In genomic region chr19:7870571-7871279, GRCh38 we compare ENCODE assay signal across 8 cellular contexts. TPM values are rescaled to one million over a fixed set of nuclear protein-coding genes. Genes with fewer than 3 reads are reported as not detected.
A peak's percentile ranks its signal among the peaks of the same experiment; 100 is the strongest.
DNase-seq lines count a peak whose midpoint lies in the region; ATAC-seq and TF ChIP-seq lines count a peak whose summit lies in the region.

No MANE protein-coding gene starts in this region.

- no peaks in the 10 kb centered on the region for H3K79me2 ChIP-seq in GM23338 (replicated peaks; ENCODE audit: insufficient read depth)
- H3K79me2 ChIP-seq in PC-3 (ENCODE audit: low read length): no peaks in the 10 kb centered on the region

- intact Hi-C loops in PC-3 (cut with micrococcal nuclease): no loop called here
- intact Hi-C loops in activated naive CD4-positive, alpha-beta T cell treated with anti-CD3 and anti-CD28 coated beads for 36 hours (cut with micrococcal nuclease): loop anchor here (1.0 kb wide), 1 partner anchor 8 kb away; no protein-coding TSS in a partner anchor

- no peak overlapping the region for H2AFZ ChIP-seq in GM23338
- H2AFZ ChIP-seq in PC-3 (ENCODE audit: low read length): peak overlapping the region; percentile 65; the same call in 1 of the 2 replicates

- DNase-seq in GM23338 (ENCODE audit: low spot score): peak; percentile 96
- DNase-seq in PC-3: peak; percentile 97
- DNase-seq in activated naive CD4-positive, alpha-beta T cell treated with anti-CD3 and anti-CD28 coated beads for 36 hours: peak; percentile 71
- DNase-seq in stimulated activated naive CD8-positive, alpha-beta T cell treated with anti-CD3 and anti-CD28 coated beads, Interleukin-15, amount 100 ng/mL, for 72 hours: peak; percentile 71 to 76

- peaks cover 18% of the 10 kb centered on the region for H3K4me1 Mint-ChIP-seq in GM23338
- peaks cover 36% of the 10 kb centered on the region for H3K4me1 Mint-ChIP-seq in activated naive CD4-positive, alpha-beta T cell treated with anti-CD3 and anti-CD28 coated beads for 36 hours (ENCODE audit: low read depth)
- H3K4me1 Mint-ChIP-seq in stimulated activated naive CD8-positive, alpha-beta T cell treated with anti-CD3 and anti-CD28 coated beads, Interleukin-15, amount 100 ng/mL, for 72 hours: peaks cover 61% of the 10 kb centered on the region

- H3K36me3 Mint-ChIP-seq in GM23338 (ENCODE audit: low read depth): peaks cover 5% of the 10 kb centered on the region; the same call in 2 of the 3 replicates
- H3K36me3 Mint-ChIP-seq in activated naive CD4-positive, alpha-beta T cell treated with anti-CD3 and anti-CD28 coated beads for 36 hours (ENCODE audit: low read depth): no peaks in the 10 kb centered on the region

- H3K9ac ChIP-seq in BLaER1 (no peak overlapping the region), PC-3 (ENCODE audit: low read length) (no peak overlapping the region), iPS-15b (ENCODE audit: low read depth, low read length) (no peak overlapping the region)

- H3K9me3 ChIP-seq in BLaER1 (no peaks in the 10 kb centered on the region), PC-3 (ENCODE audit: low read length) (no peaks in the 10 kb centered on the region), iPS-15b (ENCODE audit: control insufficient read depth, insufficient read depth, low read length) (no peaks in the 10 kb centered on the region)

- CTCF ChIA-PET in PC-3 (lab: Charles Lee): no interaction called here
- CTCF ChIA-PET in activated naive CD4-positive, alpha-beta T cell treated with anti-CD3 and anti-CD28 coated beads for 36 hours (lab: Charles Lee): no interaction called here

- peak overlapping the region; percentile 94 for H3K27ac Mint-ChIP-seq in GM23338
- H3K27ac Mint-ChIP-seq in activated naive CD4-positive, alpha-beta T cell treated with anti-CD3 and anti-CD28 coated beads for 36 hours: no peak overlapping the region
- no peak overlapping the region for H3K27ac Mint-ChIP-seq in stimulated activated naive CD8-positive, alpha-beta T cell treated with anti-CD3 and anti-CD28 coated beads, Interleukin-15, amount 100 ng/mL, for 72 hours

- POLR2A ChIA-PET in PC-3 (lab: Charles Lee; ENCODE audit: unreplicated experiment): no interaction called here

- ATAC-seq in GM23338: peak; percentile 1
- ATAC-seq in PC-3: peak; percentile 4
- no peak for ATAC-seq in stimulated activated naive CD8-positive, alpha-beta T cell treated with anti-CD3 and anti-CD28 coated beads, Interleukin-15, amount 100 ng/mL, for 72 hours
- no peak for ATAC-seq in HG02970 (IDR thresholded peaks at IDR 0.05; ENCODE audit: low FRiP score, unreplicated experiment)
- ATAC-seq in HG03442 (IDR thresholded peaks at IDR 0.05; ENCODE audit: unreplicated experiment): no peak

- H3K4me1 ChIP-seq in BLaER1: peaks cover 69% of the 10 kb centered on the region
- peaks cover 21% of the 10 kb centered on the region; the same call in 1 of the 2 replicates for H3K4me1 ChIP-seq in GM23338 (ENCODE audit: insufficient read depth)
- peaks cover 24% of the 10 kb centered on the region for H3K4me1 ChIP-seq in PC-3 (ENCODE audit: insufficient read depth, low read length)
- H3K4me1 ChIP-seq in iPS-15b (ENCODE audit: control insufficient read depth, insufficient read depth, low read length): peaks cover 6% of the 10 kb centered on the region

- H3K27ac ChIP-seq in BLaER1 (no peak overlapping the region), GM23338 (ENCODE audit: low read depth) (peak overlapping the region; percentile 92), PC-3 (ENCODE audit: low read length) (peak overlapping the region; percentile 16)

- H3K9me3 Mint-ChIP-seq in GM23338: no peaks in the 10 kb centered on the region
- no peaks in the 10 kb centered on the region for H3K9me3 Mint-ChIP-seq in activated naive CD4-positive, alpha-beta T cell treated with anti-CD3 and anti-CD28 coated beads for 36 hours
- no peaks in the 10 kb centered on the region for H3K9me3 Mint-ChIP-seq in stimulated activated naive CD8-positive, alpha-beta T cell treated with anti-CD3 and anti-CD28 coated beads, Interleukin-15, amount 100 ng/mL, for 72 hours

- H3K9me2 ChIP-seq in GM23338 (ENCODE audit: insufficient read depth): no peaks in the 10 kb centered on the region
- no peaks in the 10 kb centered on the region for H3K9me2 ChIP-seq in PC-3 (replicated peaks; ENCODE audit: low read length)

- TF ChIP-seq CTCF in GM23338 (conservative IDR thresholded peaks at IDR 0.05; ENCODE audit: low read depth in 2 of 2) (no peak), PC-3 (conservative IDR thresholded peaks at IDR 0.05; ENCODE audit: low read depth, low read length) (no peak)

- peak overlapping the region; percentile 54; the same call in 2 of the 3 replicates for H3K4me3 Mint-ChIP-seq in GM23338
- no peak overlapping the region for H3K4me3 Mint-ChIP-seq in activated naive CD4-positive, alpha-beta T cell treated with anti-CD3 and anti-CD28 coated beads for 36 hours
- peak overlapping the region; percentile 65 to 77 for H3K4me3 Mint-ChIP-seq in stimulated activated naive CD8-positive, alpha-beta T cell treated with anti-CD3 and anti-CD28 coated beads, Interleukin-15, amount 100 ng/mL, for 72 hours

- no peaks in the 10 kb centered on the region for H3K36me3 ChIP-seq in BLaER1
- H3K36me3 ChIP-seq in GM23338 (ENCODE audit: insufficient read depth): no peaks in the 10 kb centered on the region
- H3K36me3 ChIP-seq in PC-3 (ENCODE audit: low read depth, low read length): no peaks in the 10 kb centered on the region
- no peaks in the 10 kb centered on the region for H3K36me3 ChIP-seq in iPS-15b (ENCODE audit: control insufficient read depth, insufficient read depth, low read length)

- H4K20me1 ChIP-seq in BLaER1 (peaks cover 36% of the 10 kb centered on the region), GM23338 (replicated peaks; ENCODE audit: insufficient read depth) (no peaks in the 10 kb centered on the region), PC-3 (ENCODE audit: low read length) (no peaks in the 10 kb centered on the region)

- BruUV-seq in PC-3 (replicated peaks; lab: Mats Ljungman, UMichigan): TSS peak; percentile 22

- 0 out of 2 replicates have a peak, but pooled peaks cover 2% of the 10 kb centered on the region for H3K27me3 ChIP-seq in BLaER1
- H3K27me3 ChIP-seq in GM23338 (ENCODE audit: insufficient read depth): peaks cover 41% of the 10 kb centered on the region
- no peaks in the 10 kb centered on the region for H3K27me3 ChIP-seq in PC-3 (ENCODE audit: low read length)
- peaks cover 29% of the 10 kb centered on the region for H3K27me3 ChIP-seq in iPS-15b (ENCODE audit: control insufficient read depth, insufficient read depth, low read length)

- H3F3A ChIP-seq in GM23338 (replicated peaks; ENCODE audit: low read depth) (peaks cover 13% of the 10 kb centered on the region; the same call in 1 of the 2 replicates), PC-3 (ENCODE audit: low read length, unreplicated experiment) (peaks cover 10% of the 10 kb centered on the region)

- H3K4me3 ChIP-seq in BLaER1 (0 out of 2 replicates have a peak overlapping the region, but pooled peaks have one; percentile 30), GM23338 (peak overlapping the region; percentile 13; the same call in 1 of the 2 replicates), PC-3 (ENCODE audit: low read length) (peak overlapping the region; percentile 31; the same call in 1 of the 2 replicates), iPS-15b (ENCODE audit: low read depth, low read length) (peak overlapping the region; percentile 4)

- peaks cover 57% of the 10 kb centered on the region for H3K27me3 Mint-ChIP-seq in GM23338 (ENCODE audit: insufficient read depth, low read depth, poor library complexity)
- H3K27me3 Mint-ChIP-seq in activated naive CD4-positive, alpha-beta T cell treated with anti-CD3 and anti-CD28 coated beads for 36 hours (ENCODE audit: low read depth): peaks cover 31% of the 10 kb centered on the region
- peaks cover 65% of the 10 kb centered on the region for H3K27me3 Mint-ChIP-seq in stimulated activated naive CD8-positive, alpha-beta T cell treated with anti-CD3 and anti-CD28 coated beads, Interleukin-15, amount 100 ng/mL, for 72 hours

- H3K4me2 ChIP-seq in BLaER1: peak overlapping the region; percentile 73
- H3K4me2 ChIP-seq in GM23338: peak overlapping the region; percentile 53; the same call in 1 of the 2 replicates
- H3K4me2 ChIP-seq in PC-3 (ENCODE audit: low read length): peak overlapping the region; percentile 70

TF ChIP-seq in GM23338, 12 proteins besides CTCF, POLR2A, EP300 and RAD21:
- TF ChIP-seq CREB1 (CRISPR knock-in tag; IDR thresholded peaks at IDR 0.05; ENCODE audit: low read depth) (no peak), POLR2AphosphoS5 (IDR thresholded peaks at IDR 0.05; ENCODE audit: low read depth) (peak; percentile 58), EZH2phosphoT487 (IDR thresholded peaks at IDR 0.05; ENCODE audit: unreplicated experiment) (no peak)

RNA-seq across cellular contexts. Expression of gene PRR36, which starts 3.5 kb away (rescaled TPM):
- total RNA-seq in GM23338 (2014; rRNA removed; shearing (Covaris generic)): 12.1 and 17.6 TPM in 2 replicates
- 17.9 and 22.3 TPM in 2 replicates for polyA plus RNA-seq in GM23338 (2016; fragmentation: Nextera tagmentation; extraction: Ambion mirVana)
- 2.4 and 2.5 TPM in 2 replicates for total RNA-seq in PC-3 (2014; rRNA removed)
- under 1 TPM; 0.07 to 0.12 TPM for total RNA-seq in activated naive CD4-positive, alpha-beta T cell treated with anti-CD3 and anti-CD28 coated beads for 36 hours

RNA-seq across cellular contexts. Expression of gene LRRC8E, which starts 17.6 kb away (rescaled TPM):
- 4.5 and 4.8 TPM in 2 replicates for total RNA-seq in GM23338 (2014; rRNA removed; shearing (Covaris generic))
- 0.29 and 1.3 TPM in 2 replicates for polyA plus RNA-seq in GM23338 (2016; fragmentation: Nextera tagmentation; extraction: Ambion mirVana)
- total RNA-seq in PC-3 (2014; rRNA removed): 30.8 and 35.3 TPM in 2 replicates
- total RNA-seq in activated naive CD4-positive, alpha-beta T cell treated with anti-CD3 and anti-CD28 coated beads for 36 hours: not detected

RNA-seq across cellular contexts. Expression of gene MAP2K7, which starts 33.0 kb away (rescaled TPM):
- 22.6 and 23.2 TPM in 2 replicates for total RNA-seq in GM23338 (2014; rRNA removed; shearing (Covaris generic))
- 11.3 and 12.2 TPM in 2 replicates for polyA plus RNA-seq in GM23338 (2016; fragmentation: Nextera tagmentation; extraction: Ambion mirVana)
- total RNA-seq in PC-3 (2014; rRNA removed): 39.3 and 40.5 TPM in 2 replicates
- total RNA-seq in activated naive CD4-positive, alpha-beta T cell treated with anti-CD3 and anti-CD28 coated beads for 36 hours: 10 to 100 TPM; 39.1 to 39.8 TPM

RNA-seq across cellular contexts. Expression of gene EVI5L, which starts 40.7 kb away (rescaled TPM):
- 14.0 and 16.2 TPM in 2 replicates for total RNA-seq in GM23338 (2014; rRNA removed; shearing (Covaris generic))
- 4.3 and 4.5 TPM in 2 replicates for polyA plus RNA-seq in GM23338 (2016; fragmentation: Nextera tagmentation; extraction: Ambion mirVana)
- total RNA-seq in PC-3 (2014; rRNA removed): 29.5 and 42.4 TPM in 2 replicates
- total RNA-seq in activated naive CD4-positive, alpha-beta T cell treated with anti-CD3 and anti-CD28 coated beads for 36 hours: 1 to 10 TPM; 5.2 TPM

RNA-seq across cellular contexts. Expression of gene TGFBR3L, which starts 43.9 kb away (rescaled TPM):
- 1.7 and 5.6 TPM in 2 replicates for total RNA-seq in GM23338 (2014; rRNA removed; shearing (Covaris generic))
- 6.2 and 7.0 TPM in 2 replicates for polyA plus RNA-seq in GM23338 (2016; fragmentation: Nextera tagmentation; extraction: Ambion mirVana)
- 10.5 and 15.5 TPM in 2 replicates for total RNA-seq in PC-3 (2014; rRNA removed)
- total RNA-seq in activated naive CD4-positive, alpha-beta T cell treated with anti-CD3 and anti-CD28 coated beads for 36 hours: 1 to 10 TPM; 1.7 to 3.7 TPM

Comparison
In these comparisons a context has a peak if more than half of its experiments do, and no peak if none do; other contexts are left out.
1. ATAC-seq: peak in GM23338 (single experiment) and PC-3 (single experiment); none in stimulated activated naive CD8-positive, alpha-beta T cell treated with anti-CD3 and anti-CD28 coated beads, Interleukin-15, amount 100 ng/mL, for 72 hours (single experiment), HG02970 (single experiment) and HG03442 (single experiment).
2. Peak in every context shown above with its lines, with median percentiles within 50 percentile points of each other: H3K4me2 ChIP-seq, H3K4me3 ChIP-seq and DNase-seq.